ENCODE assay signal across 1 cellular context in the genomic region with DNA sequence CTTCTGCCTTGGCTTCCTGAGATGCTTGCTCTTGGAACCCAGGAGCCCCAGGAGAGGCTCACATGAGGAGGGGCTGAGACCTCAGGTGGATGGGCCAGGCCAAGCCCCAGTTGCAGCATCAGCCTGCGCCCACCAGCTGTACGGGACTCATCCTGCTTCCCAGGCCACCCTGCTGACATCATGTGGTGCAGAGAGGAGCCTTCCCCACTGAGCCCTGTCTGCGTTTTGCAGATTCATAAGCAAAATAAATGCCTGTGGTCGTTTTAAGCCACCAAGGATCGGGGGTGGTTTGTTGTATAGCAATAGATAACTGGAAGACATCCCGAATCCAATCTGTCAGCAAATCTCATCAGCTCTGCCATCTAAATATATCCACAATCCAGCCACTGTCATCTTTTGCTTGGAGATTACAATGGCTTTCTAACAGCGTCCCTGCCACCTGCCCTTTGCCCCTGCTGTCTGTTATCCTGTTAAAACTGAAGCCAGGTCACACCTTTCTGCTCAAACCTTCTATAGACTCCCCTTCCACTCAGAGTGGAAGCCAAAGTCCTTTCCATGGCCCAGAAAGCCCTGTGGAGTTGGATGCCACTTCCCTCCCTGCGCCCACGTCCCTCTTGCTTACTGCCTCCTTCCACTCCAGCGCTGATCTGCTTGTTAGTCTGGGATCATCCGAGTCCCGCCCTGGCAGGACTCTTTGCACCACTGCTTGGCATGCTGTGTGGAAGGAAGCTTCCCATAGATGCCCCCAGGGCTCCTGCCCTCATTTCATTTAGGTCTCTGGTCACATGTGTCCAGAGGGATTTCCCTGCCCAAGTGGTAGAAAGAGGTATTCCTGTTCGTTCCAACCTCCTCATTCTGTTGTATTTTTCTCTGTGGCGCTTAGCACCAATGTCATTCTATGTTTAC.
TF ChIP-seq lines count a peak whose summit lies in the region.

No MANE protein-coding gene starts in this region.

TF ChIP-seq in H1, 55 proteins besides CTCF, POLR2A, EP300 and RAD21:
- no peak for TF ChIP-seq SRF (IDR thresholded peaks at IDR 0.05; ENCODE audit: low read depth, low read length)
- TF ChIP-seq ATF2 (IDR thresholded peaks at IDR 0.05; ENCODE audit: low read length), result no peak
- TF ChIP-seq SP2 (IDR thresholded peaks at IDR 0.05; ENCODE audit: low read length), result no peak
- TF ChIP-seq YY1 (IDR thresholded peaks at IDR 0.05; ENCODE audit: low read depth, low read length), result no peak
- no peak for TF ChIP-seq GABPA (IDR thresholded peaks at IDR 0.05; ENCODE audit: borderline replicate concordance, insufficient read depth, low read length)
- TF ChIP-seq EGR1 (IDR thresholded peaks at IDR 0.05; ENCODE audit: borderline replicate concordance, low read depth, low read length), result no peak
- no peak for TF ChIP-seq HDAC2 (IDR thresholded peaks at IDR 0.05; ENCODE audit: borderline replicate concordance in 1 of 2, low read depth in 2 of 2, low read length in 2 of 2)
- TF ChIP-seq GTF2F1 (IDR thresholded peaks at IDR 0.05; ENCODE audit: borderline replicate concordance, low read depth, low read length), result no peak
- no peak for TF ChIP-seq ZNF274 (IDR thresholded peaks at IDR 0.05; ENCODE audit: borderline replicate concordance, extremely low read depth, low read length)
